Comparison of ENCODE assay signal across 25 cellular contexts in genomic region chr17:78824240-78824639, GRCh38. TPM values are rescaled to one million over a fixed set of nuclear protein-coding genes. Genes with fewer than 3 reads are reported as not detected.
DNase-seq lines count a peak whose midpoint lies in the region; ATAC-seq and TF ChIP-seq lines count a peak whose summit lies in the region.
"Had no signal": no experiment of that assay in that cellular context is flagged by ENCODE, and none has a peak within 500 bp of the region (broad histone marks: within the 10 kb centered on the region; RNA-seq: fewer than 3 reads in every experiment).

No MANE protein-coding gene starts in this region.

- H3K9ac ChIP-seq in BLaER1 treated with 17β-estradiol and CSF1 and Interleukin-3, amounts not matched to agents 10 nM and 100 nM = no peak overlapping the region
- H3K9ac ChIP-seq: parathyroid adenoma had no signal

- no peaks in the 10 kb centered on the region for H3K27me3 Mint-ChIP-seq in T-helper 2 cell treated with Interferon-gamma antibody and Interleukin-4, amounts not matched to agents 5 μg/mL and 100 μg/mL, for 36 hours (ENCODE audit: low read depth)
- no peaks in the 10 kb centered on the region for H3K27me3 Mint-ChIP-seq in T-helper 17 cell
- H3K27me3 Mint-ChIP-seq in endothelial cell (ENCODE audit: unreplicated experiment) = peaks cover 8% of the 10 kb centered on the region
- H3K27me3 Mint-ChIP-seq in effector memory CD8-positive, alpha-beta T cell = no peaks in the 10 kb centered on the region
- H3K27me3 Mint-ChIP-seq: stimulated activated naive B cell treated with anti-CD40 and anti-IgM and Interleukin-4, amounts not matched to agents 10 μg/mL and 1 μg/mL and 100 μg/mL, for 72 hours had no signal

- H4K20me1 ChIP-seq in BLaER1 treated with 17β-estradiol and CSF1 and Interleukin-3, amounts not matched to agents 10 nM and 100 nM = peaks cover 0 to 96% (median 74%) of the 10 kb centered on the region in 11 experiments; a peak in 19 of 22 replicates

- no peak for TF ChIP-seq CTCF in endothelial cell (IDR thresholded peaks at IDR 0.05; ENCODE audit: unreplicated experiment)

- H3K27ac Mint-ChIP-seq in T-helper 2 cell treated with Interferon-gamma antibody and Interleukin-4, amounts not matched to agents 5 μg/mL and 100 μg/mL, for 36 hours = peak overlapping the region; percentile 52
- peak overlapping the region; percentile 99 for H3K27ac Mint-ChIP-seq in T-helper 17 cell
- H3K27ac Mint-ChIP-seq in endothelial cell (ENCODE audit: unreplicated experiment) = peak overlapping the region; percentile 44
- H3K27ac Mint-ChIP-seq in effector memory CD8-positive, alpha-beta T cell = no peak overlapping the region
- H3K27ac Mint-ChIP-seq: stimulated activated naive B cell treated with anti-CD40 and anti-IgM and Interleukin-4, amounts not matched to agents 10 μg/mL and 1 μg/mL and 100 μg/mL, for 72 hours had no signal

- no peak overlapping the region for H3K4me3 Mint-ChIP-seq in T-helper 2 cell treated with Interferon-gamma antibody and Interleukin-4, amounts not matched to agents 5 μg/mL and 100 μg/mL, for 36 hours
- H3K4me3 Mint-ChIP-seq in T-helper 17 cell = no peak overlapping the region
- no peak overlapping the region for H3K4me3 Mint-ChIP-seq in endothelial cell (ENCODE audit: unreplicated experiment)
- H3K4me3 Mint-ChIP-seq in effector memory CD8-positive, alpha-beta T cell = no peak overlapping the region
- H3K4me3 Mint-ChIP-seq: neural crest cell; stimulated activated naive B cell treated with anti-CD40 and anti-IgM and Interleukin-4, amounts not matched to agents 10 μg/mL and 1 μg/mL and 100 μg/mL, for 72 hours had no signal

- H3K9me3 Mint-ChIP-seq in T-helper 2 cell treated with Interferon-gamma antibody and Interleukin-4, amounts not matched to agents 5 μg/mL and 100 μg/mL, for 36 hours = no peaks in the 10 kb centered on the region
- no peaks in the 10 kb centered on the region for H3K9me3 Mint-ChIP-seq in endothelial cell (ENCODE audit: unreplicated experiment)
- no peaks in the 10 kb centered on the region for H3K9me3 Mint-ChIP-seq in effector memory CD8-positive, alpha-beta T cell
- H3K9me3 Mint-ChIP-seq: neural crest cell; stimulated activated naive B cell treated with anti-CD40 and anti-IgM and Interleukin-4, amounts not matched to agents 10 μg/mL and 1 μg/mL and 100 μg/mL, for 72 hours had no signal

- peaks cover 78% of the 10 kb centered on the region for H3K36me3 Mint-ChIP-seq in T-helper 2 cell treated with Interferon-gamma antibody and Interleukin-4, amounts not matched to agents 5 μg/mL and 100 μg/mL, for 36 hours (ENCODE audit: low read depth)
- H3K36me3 Mint-ChIP-seq in T-helper 17 cell (ENCODE audit: low read depth) (peaks cover 21% of the 10 kb centered on the region), endothelial cell (ENCODE audit: low read depth, unreplicated experiment) (peaks cover 59% of the 10 kb centered on the region)
- peaks cover 98% of the 10 kb centered on the region for H3K36me3 Mint-ChIP-seq in effector memory CD8-positive, alpha-beta T cell (ENCODE audit: insufficient read depth)

- peaks cover 75 to 94% (median 91%) of the 10 kb centered on the region in 11 experiments for H3K36me3 ChIP-seq in BLaER1 treated with 17β-estradiol and CSF1 and Interleukin-3, amounts not matched to agents 10 nM and 100 nM

- ATAC-seq in T-helper 17 cell (no peak), HG03108 (IDR thresholded peaks at IDR 0.05; ENCODE audit: unreplicated experiment) (no peak), HG02571 (IDR thresholded peaks at IDR 0.05; ENCODE audit: unreplicated experiment) (no peak)
- ATAC-seq in effector memory CD8-positive, alpha-beta T cell (replicated peaks) = no peak
- ATAC-seq: PC-3; Right ventricle myocardium inferior; stimulated activated naive B cell treated with anti-CD40 and anti-IgM and Interleukin-4, amounts not matched to agents 10 μg/mL and 1 μg/mL and 100 μg/mL, for 72 hours had no signal

- no peak overlapping the region for H3K27ac ChIP-seq in BLaER1 treated with 17β-estradiol and CSF1 and Interleukin-3, amounts not matched to agents 10 nM and 100 nM
- H3K27ac ChIP-seq: 22Rv1, cardiac muscle cell, parathyroid adenoma, right atrium auricular region had no signal

- no peaks in the 10 kb centered on the region for H3K9me3 ChIP-seq in BLaER1 treated with 17β-estradiol and CSF1 and Interleukin-3, amounts not matched to agents 10 nM and 100 nM (replicated peaks in 1 of 11)
- no peaks in the 10 kb centered on the region for H3K9me3 ChIP-seq in T-helper 17 cell (ENCODE audit: control insufficient read depth, low read length, poor library complexity, severe bottlenecking)
- H3K9me3 ChIP-seq: right atrium auricular region had no signal

- H3K4me1 ChIP-seq in BLaER1 treated with 17β-estradiol and CSF1 and Interleukin-3, amounts not matched to agents 10 nM and 100 nM = peaks cover 85 to 96% (median 91%) of the 10 kb centered on the region in 10 experiments
- H3K4me1 ChIP-seq: parathyroid adenoma, right atrium auricular region had no signal

- H3K4me3 ChIP-seq in BLaER1 treated with 17β-estradiol and CSF1 and Interleukin-3, amounts not matched to agents 10 nM and 100 nM = no peak overlapping the region
- H3K4me3 ChIP-seq: cardiac muscle cell, right atrium auricular region had no signal

- H3K27me3 ChIP-seq in BLaER1 treated with 17β-estradiol and CSF1 and Interleukin-3, amounts not matched to agents 10 nM and 100 nM = no peaks in the 10 kb centered on the region
- H3K27me3 ChIP-seq: cardiac muscle cell, right atrium auricular region had no signal

- H3K4me1 Mint-ChIP-seq in T-helper 2 cell treated with Interferon-gamma antibody and Interleukin-4, amounts not matched to agents 5 μg/mL and 100 μg/mL, for 36 hours (ENCODE audit: low read depth) = peaks cover 44% of the 10 kb centered on the region
- H3K4me1 Mint-ChIP-seq in T-helper 17 cell = peaks cover 46% of the 10 kb centered on the region
- H3K4me1 Mint-ChIP-seq in endothelial cell (ENCODE audit: unreplicated experiment) = peaks cover 48% of the 10 kb centered on the region
- H3K4me1 Mint-ChIP-seq in effector memory CD8-positive, alpha-beta T cell (ENCODE audit: low read depth in 2 of 2) = peaks cover 34 to 39% of the 10 kb centered on the region in 2 donors

- peak overlapping the region in 7 of 11 experiments; percentile 1 to 83 (median 15); a peak in 7 of 22 replicates for H3K4me2 ChIP-seq in BLaER1 treated with 17β-estradiol and CSF1 and Interleukin-3, amounts not matched to agents 10 nM and 100 nM

- DNase-seq in T-helper 2 cell treated with Interferon-gamma antibody and Interleukin-4, amounts not matched to agents 5 μg/mL and 100 μg/mL, for 36 hours (ENCODE audit: low spot score) = no peak
- DNase-seq in T-helper 2 cell = no peak
- no peak for DNase-seq in T-helper 17 cell
- DNase-seq in endothelial cell (ENCODE audit: low spot score) = no peak
- no peak for DNase-seq in effector memory CD8-positive, alpha-beta T cell
- DNase-seq: activated CD4-positive, CD25-positive, alpha-beta regulatory T cell; activated effector memory CD4-positive, alpha-beta T cell treated with Interleukin-2 at 50 U/mL for 16 hours; anterior cingulate cortex; GF-D8; GOT3; KG1; NCI-H146; NCI-H524; PC-3; stimulated activated CD4-positive, alpha-beta T cell treated with anti-CD3 and anti-CD28 coated beads, Interleukin-4, amount 100 ng/mL, for 1 hour; stimulated activated naive B cell treated with anti-CD40 and anti-IgM and Interleukin-4, amounts not matched to agents 10 μg/mL and 1 μg/mL and 100 μg/mL, for 72 hours had no signal

RNA-seq across cellular contexts. Expression of gene USP36, which starts 16.4 kb away (rescaled TPM):
- total RNA-seq in T-helper 17 cell = 100 to 1,000 TPM; 418 to 474 TPM
- 56.7 TPM for total RNA-seq in endothelial cell (ENCODE audit: unreplicated experiment)

RNA-seq across cellular contexts. Expression of gene CYTH1, which starts 42.2 kb away (rescaled TPM):
- total RNA-seq in T-helper 17 cell (100 to 1,000 TPM; 462 to 497 TPM), endothelial cell (ENCODE audit: unreplicated experiment) (73.3 TPM)

Comparison
In these comparisons a context has a peak if more than half of its experiments do, and no peak if none do; other contexts are left out.
1. H3K27ac Mint-ChIP-seq: peak in T-helper 2 cell treated with Interferon-gamma antibody and Interleukin-4, amounts not matched to agents 5 μg/mL and 100 μg/mL, for 36 hours (single experiment), T-helper 17 cell (single experiment) and endothelial cell (single experiment); none in effector memory CD8-positive, alpha-beta T cell (0 of 2).